ENCODE assay signal across 16 cellular contexts in the genomic region with DNA sequence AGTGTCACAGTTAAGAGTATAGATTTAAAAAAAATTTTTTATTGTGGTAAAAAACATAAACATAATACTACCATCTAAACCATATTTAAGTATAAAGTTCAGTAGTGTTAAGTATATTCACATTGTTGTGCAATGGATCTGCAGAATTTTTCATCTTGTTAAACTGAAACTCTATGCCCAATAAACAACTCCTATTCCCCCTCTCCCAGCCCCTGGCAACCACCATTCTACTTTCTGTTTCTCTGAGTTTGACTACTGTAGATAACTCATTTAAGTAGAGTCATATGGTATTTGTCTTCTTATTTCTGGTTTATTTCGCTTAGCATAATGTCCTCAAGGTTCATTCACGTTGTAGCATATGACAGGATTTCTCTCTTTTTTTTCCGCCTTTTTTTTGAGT.
DNase-seq lines count a peak whose midpoint lies in the region; ATAC-seq and TF ChIP-seq lines count a peak whose summit lies in the region.
"Had no signal": no experiment of that assay in that cellular context is flagged by ENCODE, and none has a peak within 500 bp of the region (broad histone marks: within the 10 kb centered on the region; RNA-seq: fewer than 3 reads in every experiment).

No MANE protein-coding gene starts in this region.

- H3K4me3 ChIP-seq in hepatocyte = no peak overlapping the region
- H3K4me3 ChIP-seq in vagina = no peak overlapping the region
- H3K4me3 ChIP-seq: tibial artery had no signal

- no peaks in the 10 kb centered on the region for H3K9me2 ChIP-seq in hepatocyte (replicated peaks; ENCODE audit: insufficient read depth)

- H3K27me3 ChIP-seq in hepatocyte = no peaks in the 10 kb centered on the region
- H3K27me3 ChIP-seq in vagina = no peaks in the 10 kb centered on the region
- H3K27me3 ChIP-seq: tibial artery had no signal

- H3K79me2 ChIP-seq in hepatocyte = no peaks in the 10 kb centered on the region

- no peak for TF ChIP-seq POLR2A in vagina (IDR thresholded peaks at IDR 0.05)

- ATAC-seq in natural killer cell treated with Interleukin-12 subunit alpha and Interleukin-12 subunit beta and Interleukin-15 and Interleukin-18, amount 100 ng/mL, for 72 hours = peak; percentile 48 to 80
- ATAC-seq in natural killer cell (no peak), GM18511 (IDR thresholded peaks at IDR 0.05; ENCODE audit: unreplicated experiment) (no peak)
- ATAC-seq: activated CD8-positive, alpha-beta T cell treated with anti-CD3 and anti-CD28 coated beads, Interleukin-2, amount 10 ng/mL, durations not matched to agents 7 days and 5 days had no signal

- WGBS in hepatocyte (ENCODE audit: low lambda C conversion rate, missing lambda C conversion rate) = 92% methylated on average over 3 of the region's 3 CpGs

- H3K4me1 ChIP-seq in hepatocyte (ENCODE audit: insufficient read depth) = peaks cover 16% of the 10 kb centered on the region
- H3K4me1 ChIP-seq in vagina = peaks cover 50% of the 10 kb centered on the region

- no peaks in the 10 kb centered on the region for H3K27me3 Mint-ChIP-seq in natural killer cell treated with Interleukin-12 subunit alpha and Interleukin-12 subunit beta and Interleukin-15 and Interleukin-18, amount 100 ng/mL, for 72 hours
- no peaks in the 10 kb centered on the region for H3K27me3 Mint-ChIP-seq in natural killer cell (ENCODE audit: low read depth in 2 of 2)
- H3K27me3 Mint-ChIP-seq: B cell had no signal

- peaks cover 15 to 41% of the 10 kb centered on the region in 2 donors for H3K4me1 Mint-ChIP-seq in natural killer cell treated with Interleukin-12 subunit alpha and Interleukin-12 subunit beta and Interleukin-15 and Interleukin-18, amount 100 ng/mL, for 72 hours (ENCODE audit: low read depth in 2 of 2)
- H3K4me1 Mint-ChIP-seq in natural killer cell = peaks cover 0 to 42% of the 10 kb centered on the region in 2 donors

- intact Hi-C loops in natural killer cell (cut with micrococcal nuclease) = no loop called here
- intact Hi-C loops in vagina (cut with DNase I) = loop anchor here (10.0 kb wide), 1 partner anchor 102 kb away; no protein-coding TSS in a partner anchor

- H3K27ac Mint-ChIP-seq in natural killer cell treated with Interleukin-12 subunit alpha and Interleukin-12 subunit beta and Interleukin-15 and Interleukin-18, amount 100 ng/mL, for 72 hours = peak overlapping the region; percentile 65 to 72
- no peak overlapping the region for H3K27ac Mint-ChIP-seq in natural killer cell
- H3K27ac Mint-ChIP-seq: B cell had no signal

- peak overlapping the region; percentile 18 for H3K27ac ChIP-seq in hepatocyte
- H3K27ac ChIP-seq in vagina = peak overlapping the region; percentile 72
- H3K27ac ChIP-seq: parathyroid adenoma had no signal

- no peak for TF ChIP-seq CTCF in natural killer cell (IDR thresholded peaks at IDR 0.05)
- no peak for TF ChIP-seq CTCF in hepatocyte (IDR thresholded peaks at IDR 0.05; ENCODE audit: poor library complexity)
- TF ChIP-seq CTCF in vagina (IDR thresholded peaks at IDR 0.05) = no peak

- H2AFZ ChIP-seq in hepatocyte = no peak overlapping the region
- H2AFZ ChIP-seq: parathyroid adenoma had no signal

- no peak overlapping the region for H3K4me3 Mint-ChIP-seq in natural killer cell treated with Interleukin-12 subunit alpha and Interleukin-12 subunit beta and Interleukin-15 and Interleukin-18, amount 100 ng/mL, for 72 hours
- no peak overlapping the region for H3K4me3 Mint-ChIP-seq in natural killer cell
- H3K4me3 Mint-ChIP-seq: activated CD8-positive, alpha-beta T cell treated with anti-CD3 and anti-CD28 coated beads, Interleukin-2, amount 10 ng/mL, durations not matched to agents 7 days and 5 days; B cell had no signal

- DNase-seq in natural killer cell treated with Interleukin-12 subunit alpha and Interleukin-12 subunit beta and Interleukin-15 and Interleukin-18, amount 100 ng/mL, for 72 hours (ENCODE audit: low spot score) = no peak
- DNase-seq in natural killer cell (no peak), OCI-M1 (lab: John Stamatoyannopoulos, UW) (peak; percentile 17), hepatocyte (ENCODE audit: low spot score) (no peak), vagina (ENCODE audit: extremely low spot score in 2 of 2) (no peak)
- DNase-seq in activated effector memory CD4-positive, alpha-beta T cell treated with Interleukin-2 at 50 U/mL for 16 hours = no peak
- DNase-seq: activated CD8-positive, alpha-beta T cell treated with anti-CD3 and anti-CD28 coated beads, Interleukin-2, amount 10 ng/mL, durations not matched to agents 7 days and 5 days; anterior cingulate cortex; foreskin fibroblast; NCI-H1092; NCI-H526; SW 1271; tibial artery had no signal

- no peaks in the 10 kb centered on the region for H3K9me3 ChIP-seq in hepatocyte (ENCODE audit: low read depth)
- H3K9me3 ChIP-seq in vagina = no peaks in the 10 kb centered on the region
- H3K9me3 ChIP-seq: tibial artery had no signal

- no peaks in the 10 kb centered on the region for H4K20me1 ChIP-seq in hepatocyte (ENCODE audit: insufficient read depth, poor library complexity, severe bottlenecking)

- no peak overlapping the region for H3K4me2 ChIP-seq in hepatocyte

- peaks cover 4% of the 10 kb centered on the region for H3K36me3 Mint-ChIP-seq in natural killer cell treated with Interleukin-12 subunit alpha and Interleukin-12 subunit beta and Interleukin-15 and Interleukin-18, amount 100 ng/mL, for 72 hours
- H3K36me3 Mint-ChIP-seq in natural killer cell = peaks cover 6% of the 10 kb centered on the region

- no peaks in the 10 kb centered on the region for H3K9me3 Mint-ChIP-seq in natural killer cell treated with Interleukin-12 subunit alpha and Interleukin-12 subunit beta and Interleukin-15 and Interleukin-18, amount 100 ng/mL, for 72 hours
- no peaks in the 10 kb centered on the region for H3K9me3 Mint-ChIP-seq in natural killer cell

- H3K36me3 ChIP-seq in hepatocyte (replicated peaks; ENCODE audit: insufficient read depth, low read depth) (no peaks in the 10 kb centered on the region), vagina (no peaks in the 10 kb centered on the region)

Comparison
In these comparisons a context has a peak if more than half of its experiments do, and no peak if none do; other contexts are left out.
1. ATAC-seq: peak in natural killer cell treated with Interleukin-12 subunit alpha and Interleukin-12 subunit beta and Interleukin-15 and Interleukin-18, amount 100 ng/mL, for 72 hours (2 of 2); none in natural killer cell (0 of 3) and GM18511 (single experiment).
2. H3K27ac Mint-ChIP-seq: peak in natural killer cell treated with Interleukin-12 subunit alpha and Interleukin-12 subunit beta and Interleukin-15 and Interleukin-18, amount 100 ng/mL, for 72 hours (2 of 2); none in natural killer cell (0 of 2).